In the genomic region with DNA sequence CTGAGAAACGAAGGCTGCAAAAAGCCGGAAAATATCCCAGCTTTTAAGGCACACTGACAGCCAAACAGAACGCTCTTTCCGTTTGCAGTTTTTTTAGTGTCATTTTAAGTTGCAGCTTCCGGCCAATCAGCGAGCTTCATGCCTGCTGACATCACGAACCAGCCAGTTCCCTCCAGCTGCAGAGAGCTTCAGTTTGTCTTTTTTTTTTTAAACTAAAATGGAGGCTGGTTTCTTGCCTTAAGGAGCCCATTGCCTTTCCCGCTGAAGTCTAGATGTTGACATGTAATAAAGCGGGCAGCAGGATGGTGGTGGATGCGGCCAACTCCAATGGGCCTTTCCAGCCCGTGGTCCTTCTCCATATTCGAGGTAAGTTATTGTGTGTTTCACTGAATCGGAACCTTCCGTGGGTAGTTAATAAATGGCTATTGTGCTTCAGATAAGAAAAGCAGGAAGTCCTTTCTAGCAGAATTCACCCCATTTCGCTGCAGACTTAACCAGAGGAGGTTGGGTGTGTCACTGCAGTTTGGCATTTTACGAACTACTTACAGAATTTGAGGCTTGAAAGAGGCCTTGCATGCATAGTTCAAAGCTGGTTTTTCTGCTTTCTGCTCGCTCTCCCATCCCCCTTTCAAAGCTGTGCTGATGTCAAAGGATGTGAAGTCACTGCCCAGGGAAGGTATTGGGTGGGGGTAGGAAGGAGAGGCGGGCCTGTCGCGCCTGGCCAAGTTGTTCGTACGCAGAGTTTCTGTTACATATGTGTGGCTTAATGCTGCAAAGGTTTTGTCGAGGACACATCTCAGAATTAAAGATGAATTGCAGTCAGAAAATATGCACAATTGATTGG, we compare ENCODE assay signal across 8 cellular contexts. TPM values are rescaled to one million over a fixed set of nuclear protein-coding genes. Genes with fewer than 3 reads are reported as not detected.
A peak's percentile ranks its signal among the peaks of the same experiment; 100 is the strongest.
DNase-seq lines count a peak whose midpoint lies in the region; ATAC-seq and TF ChIP-seq lines count a peak whose summit lies in the region.

No MANE protein-coding gene starts in this region.

- peaks cover 0 to 1% (median 0%) of the 10 kb centered on the region in 3 donors for H3K27me3 Mint-ChIP-seq in CD14-positive monocyte (ENCODE audit: low read depth in 3 of 3)
- H3K27me3 Mint-ChIP-seq in activated CD4-positive, alpha-beta T cell treated with anti-CD3 and anti-CD28 coated beads, Interleukin-2, amount 10 ng/mL, durations not matched to agents 24 days and 14 days, result no peaks in the 10 kb centered on the region

- peaks cover 21 to 28% of the 10 kb centered on the region in 2 donors for H3K36me3 Mint-ChIP-seq in CD14-positive monocyte
- H3K36me3 Mint-ChIP-seq in activated CD4-positive, alpha-beta T cell treated with anti-CD3 and anti-CD28 coated beads, Interleukin-2, amount 10 ng/mL, durations not matched to agents 24 days and 14 days (ENCODE audit: low read depth), result peaks cover 25% of the 10 kb centered on the region

- TF ChIP-seq CTCF in CD14-positive monocyte (IDR thresholded peaks at IDR 0.05), result no peak

- intact Hi-C loops in CD14-positive monocyte (cut with micrococcal nuclease) (loop anchor here in 1 of 2 donors (2.0 to 5.0 kb wide), 3 partner anchors 15 to 103 kb away; no protein-coding TSS in a partner anchor), left colon (cut with DNase I, micrococcal nuclease) (no loop called here)
- intact Hi-C loops in activated CD4-positive, alpha-beta T cell treated with anti-CD3 and anti-CD28 coated beads, Interleukin-2, amount 10 ng/mL, durations not matched to agents 24 days and 14 days (cut with micrococcal nuclease), result loop anchor here (1.0 to 2.0 kb wide), 3 partner anchors 8 to 49 kb away; a partner anchor contains a TSS

- ATAC-seq in GM19372 (IDR thresholded peaks at IDR 0.05; ENCODE audit: low read depth, unreplicated experiment) (peak; percentile 77), HG03520 (IDR thresholded peaks at IDR 0.05; ENCODE audit: unreplicated experiment) (peak; percentile 75), left colon (peak; percentile 86)

- peak overlapping the region; percentile 89 to 95 for H3K4me3 Mint-ChIP-seq in CD14-positive monocyte
- H3K4me3 Mint-ChIP-seq in activated CD4-positive, alpha-beta T cell treated with anti-CD3 and anti-CD28 coated beads, Interleukin-2, amount 10 ng/mL, durations not matched to agents 24 days and 14 days, result peak overlapping the region; percentile 96

- no peaks in the 10 kb centered on the region for H3K9me3 Mint-ChIP-seq in CD14-positive monocyte
- H3K9me3 Mint-ChIP-seq in activated CD4-positive, alpha-beta T cell treated with anti-CD3 and anti-CD28 coated beads, Interleukin-2, amount 10 ng/mL, durations not matched to agents 24 days and 14 days, result no peaks in the 10 kb centered on the region

- DNase-seq in CD14-positive monocyte (ENCODE audit: low spot score), result peak; percentile 86
- DNase-seq in NCI-H526 (lab: John Stamatoyannopoulos, UW), result peak; percentile 90 to 92
- DNase-seq in activated CD4-positive, alpha-beta T cell treated with anti-CD3 and anti-CD28 coated beads, Interleukin-2, amount 10 ng/mL, durations not matched to agents 24 days and 14 days, result peak; percentile 96
- peak; percentile 94 for DNase-seq in dedifferentiated amniotic fluid mesenchymal stem cell (ENCODE audit: extremely low spot score)
- peak; percentile 82 to 92 for DNase-seq in left colon
- peak; percentile 75 to 80 for DNase-seq in stimulated activated CD4-positive, alpha-beta T cell treated with anti-CD3 and anti-CD28 coated beads, Interleukin-2, amount 100 ng/mL, for 24 hours

- peak overlapping the region; percentile 99 to 100 (median 100) for H3K27ac Mint-ChIP-seq in CD14-positive monocyte
- H3K27ac Mint-ChIP-seq in activated CD4-positive, alpha-beta T cell treated with anti-CD3 and anti-CD28 coated beads, Interleukin-2, amount 10 ng/mL, durations not matched to agents 24 days and 14 days, result peak overlapping the region; percentile 99

- H3K4me1 Mint-ChIP-seq in CD14-positive monocyte, result peaks cover 26% of the 10 kb centered on the region
- H3K4me1 Mint-ChIP-seq in activated CD4-positive, alpha-beta T cell treated with anti-CD3 and anti-CD28 coated beads, Interleukin-2, amount 10 ng/mL, durations not matched to agents 24 days and 14 days, result peaks cover 43% of the 10 kb centered on the region

RNA-seq across cellular contexts. Expression of a gene that starts 48.4 kb away (rescaled TPM):
- polyA plus RNA-seq in CD14-positive monocyte, result 10 to 100 TPM; 61.9 to 64.0 TPM
- 160 and 181 TPM in 2 replicates for total RNA-seq in activated CD4-positive, alpha-beta T cell treated with anti-CD3 and anti-CD28 coated beads, Interleukin-2, amount 10 ng/mL, durations not matched to agents 24 days and 14 days
- total RNA-seq in left colon, result 100 to 1,000 TPM; 139 to 144 TPM

Comparison
In these comparisons a context has a peak if more than half of its experiments do, and no peak if none do; other contexts are left out.
1. Peak in every context shown above with its lines: DNase-seq and ATAC-seq.